17 cellular contexts compared by ENCODE assay signal in genomic region chr6:136039185-136039584, GRCh38.
DNase-seq lines count a peak whose midpoint lies in the region; ATAC-seq and TF ChIP-seq lines count a peak whose summit lies in the region.
"Had no signal": no experiment of that assay in that cellular context is flagged by ENCODE, and none has a peak within 500 bp of the region (broad histone marks: within the 10 kb centered on the region; RNA-seq: fewer than 3 reads in every experiment).

No MANE protein-coding gene starts in this region.

- TF ChIP-seq CTCF in left ventricle myocardium inferior (IDR thresholded peaks at IDR 0.05; ENCODE audit: borderline replicate concordance) (no peak), gastrocnemius medialis (IDR thresholded peaks at IDR 0.05 in 4 of 5, conservative IDR thresholded peaks at IDR 0.05 in 1 of 5) (no peak), left lung (IDR thresholded peaks at IDR 0.05) (no peak)

- DNase-seq in AG08395 (ENCODE audit: low spot score): peak; percentile 31
- DNase-seq in caudate nucleus (lab: John Stamatoyannopoulos, UW): peak in 1 of 61 donors; percentile 19
- DNase-seq in left ventricle myocardium inferior: no peak
- no peak for DNase-seq in gastrocnemius medialis
- DNase-seq in left lung: no peak
- no peak for DNase-seq in NCI-H1436 treated with DMSO at 0.1 percent for 48 hours (lab: John Stamatoyannopoulos, UW)
- DNase-seq: activated CD4-positive, alpha-beta T cell treated with anti-CD3 and anti-CD28 coated beads, Interleukin-2, amount 50 U/mL, for 1 hour; amniotic stem cell; Caco-2; effector CD8-positive, alpha-beta T cell; islet precursor cell; mucosa of descending colon; NCI-H146 had no signal

- H3K4me1 ChIP-seq in left ventricle myocardium inferior (peaks cover 98% of the 10 kb centered on the region), gastrocnemius medialis (peaks cover 16 to 46% of the 10 kb centered on the region in 2 donors), left lung (peaks cover 9 to 25% of the 10 kb centered on the region in 2 donors)
- H3K4me1 ChIP-seq: Caco-2, SJSA1 had no signal

- intact Hi-C loops in left ventricle myocardium inferior (cut with micrococcal nuclease): loop anchor here (10.0 kb wide), 1 partner anchor 66 kb away; no protein-coding TSS in a partner anchor
- intact Hi-C loops in gastrocnemius medialis (cut with DNase I; ENCODE audit: low total_unique reads): loop anchor here (5.0 kb wide), 1 partner anchor 63 kb away; no protein-coding TSS in a partner anchor
- intact Hi-C loops in left lung (cut with DNase I): no loop called here

- H3K27ac ChIP-seq in caudate nucleus (ENCODE audit: low read depth, low read length) (peak overlapping the region; percentile 24), left ventricle myocardium inferior (replicated peaks) (peak overlapping the region; percentile 93), gastrocnemius medialis (peak overlapping the region; percentile 62 to 76 (median 69)), left lung (no peak overlapping the region)
- H3K27ac ChIP-seq: SJSA1 had no signal

- in situ Hi-C loops in gastrocnemius medialis (cut with MboI; ENCODE audit: low sequenced_read_pairs in 4 of 4): no loop called here

- H3K4me3 ChIP-seq in left ventricle myocardium inferior (peak overlapping the region; percentile 72), gastrocnemius medialis (peak overlapping the region; percentile 29 to 45 (median 38)), left lung (no peak overlapping the region)
- H3K4me3 ChIP-seq: mucosa of descending colon, SJSA1 had no signal

- no peaks in the 10 kb centered on the region for H3K9me3 ChIP-seq in left ventricle myocardium inferior (replicated peaks)
- H3K9me3 ChIP-seq in gastrocnemius medialis: no peaks in the 10 kb centered on the region
- H3K9me3 ChIP-seq in left lung: no peaks in the 10 kb centered on the region
- H3K9me3 ChIP-seq: Caco-2, mucosa of descending colon, SJSA1 had no signal

- TF ChIP-seq POLR2A in gastrocnemius medialis (IDR thresholded peaks at IDR 0.05): no peak

- H3K36me3 ChIP-seq in left ventricle myocardium inferior: no peaks in the 10 kb centered on the region
- no peaks in the 10 kb centered on the region for H3K36me3 ChIP-seq in gastrocnemius medialis
- no peaks in the 10 kb centered on the region for H3K36me3 ChIP-seq in left lung
- H3K36me3 ChIP-seq: SJSA1 had no signal

- H3K27me3 ChIP-seq in left ventricle myocardium inferior (ENCODE audit: low read depth): no peaks in the 10 kb centered on the region
- no peaks in the 10 kb centered on the region for H3K27me3 ChIP-seq in gastrocnemius medialis
- no peaks in the 10 kb centered on the region for H3K27me3 ChIP-seq in left lung
- H3K27me3 ChIP-seq: SJSA1 had no signal

- ATAC-seq in gastrocnemius medialis: no peak
- no peak for ATAC-seq in left lung
- ATAC-seq in GM18498 (IDR thresholded peaks at IDR 0.05; ENCODE audit: unreplicated experiment): no peak
- ATAC-seq in GM19467 (IDR thresholded peaks at IDR 0.05; ENCODE audit: unreplicated experiment): no peak
- ATAC-seq: HCT116, mucosa of descending colon had no signal

Comparison
In these comparisons a context has a peak if more than half of its experiments do, and no peak if none do; other contexts are left out.
1. H3K27ac ChIP-seq: peak in caudate nucleus (single experiment), left ventricle myocardium inferior (single experiment) and gastrocnemius medialis (4 of 4); none in left lung (0 of 2).
2. H3K4me3 ChIP-seq: peak in left ventricle myocardium inferior (single experiment) and gastrocnemius medialis (4 of 4); none in left lung (0 of 2).
3. intact Hi-C loops: an anchor here in left ventricle myocardium inferior (10.0 kb wide) and gastrocnemius medialis (5.0 kb wide); none called in left lung.